In the genomic region with DNA sequence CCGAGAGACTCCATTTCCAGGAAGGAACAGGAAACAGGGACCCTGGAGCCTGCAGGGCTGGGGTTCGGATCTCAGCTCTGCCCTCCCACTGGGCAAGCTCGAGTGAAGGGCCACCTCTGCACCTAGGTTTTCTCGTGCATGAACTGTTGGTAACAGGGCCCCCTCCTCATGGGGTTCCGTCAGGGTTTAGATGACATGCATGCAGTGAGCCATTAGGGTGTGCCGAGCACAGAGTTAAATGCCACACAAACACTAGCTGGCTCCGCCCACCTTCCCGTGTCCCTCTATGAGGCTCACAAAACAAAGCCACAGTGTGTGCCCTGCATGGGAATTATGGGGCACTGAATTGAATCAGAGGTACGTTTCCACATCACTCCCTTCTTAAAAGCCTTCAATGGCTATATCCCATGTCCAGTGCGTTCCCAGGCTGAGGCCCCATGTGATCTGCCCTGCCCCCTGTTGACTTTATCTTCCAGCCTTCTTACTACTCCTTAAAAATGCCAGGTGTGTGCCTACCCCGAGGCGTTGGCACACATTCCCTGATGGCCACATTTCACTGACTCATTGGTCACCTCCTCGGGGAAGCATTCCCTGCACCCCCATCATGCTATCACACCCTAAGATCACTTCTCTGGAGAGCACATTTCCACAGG, we compare ENCODE assay signal across 1 cellular context.
TF ChIP-seq lines count a peak whose summit lies in the region.

No MANE protein-coding gene starts in this region.

TF ChIP-seq in SK-N-SH treated with all-trans-retinoic acid at 6 μM for 48 hours, 23 proteins besides CTCF, POLR2A, EP300 and RAD21 (continued from another document):
- TF ChIP-seq, protein P1, sequence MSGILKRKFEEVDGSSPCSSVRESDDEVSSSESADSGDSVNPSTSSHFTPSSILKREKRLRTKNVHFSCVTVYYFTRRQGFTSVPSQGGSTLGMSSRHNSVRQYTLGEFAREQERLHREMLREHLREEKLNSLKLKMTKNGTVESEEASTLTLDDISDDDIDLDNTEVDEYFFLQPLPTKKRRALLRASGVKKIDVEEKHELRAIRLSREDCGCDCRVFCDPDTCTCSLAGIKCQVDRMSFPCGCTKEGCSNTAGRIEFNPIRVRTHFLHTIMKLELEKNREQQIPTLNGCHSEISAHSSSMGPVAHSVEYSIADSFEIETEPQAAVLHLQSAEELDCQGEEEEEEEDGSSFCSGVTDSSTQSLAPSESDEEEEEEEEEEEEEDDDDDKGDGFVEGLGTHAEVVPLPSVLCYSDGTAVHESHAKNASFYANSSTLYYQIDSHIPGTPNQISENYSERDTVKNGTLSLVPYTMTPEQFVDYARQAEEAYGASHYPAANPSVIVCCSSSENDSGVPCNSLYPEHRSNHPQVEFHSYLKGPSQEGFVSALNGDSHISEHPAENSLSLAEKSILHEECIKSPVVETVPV (CRISPR knock-in tag; IDR thresholded peaks at IDR 0.05) = no peak
- TF ChIP-seq CSDC2 (CRISPR knock-in tag; IDR thresholded peaks at IDR 0.05) (no peak), ARNTL (CRISPR knock-in tag; IDR thresholded peaks at IDR 0.05; ENCODE audit: borderline replicate concordance, low read depth) (no peak), ZNF565 (CRISPR knock-in tag; conservative IDR thresholded peaks at IDR 0.05; ENCODE audit: low read depth) (no peak), ZC3H10 (CRISPR knock-in tag; IDR thresholded peaks at IDR 0.05) (no peak), PPARA (CRISPR knock-in tag; IDR thresholded peaks at IDR 0.05; ENCODE audit: borderline replicate concordance) (no peak), ISL1 (CRISPR knock-in tag; IDR thresholded peaks at IDR 0.05) (no peak), GLIS3 (CRISPR knock-in tag; IDR thresholded peaks at IDR 0.05) (no peak), OSR1 (CRISPR knock-in tag; IDR thresholded peaks at IDR 0.05) (no peak), TOX (CRISPR knock-in tag; IDR thresholded peaks at IDR 0.05; ENCODE audit: borderline replicate concordance) (no peak), PATZ1 (CRISPR knock-in tag; IDR thresholded peaks at IDR 0.05; ENCODE audit: borderline replicate concordance) (no peak), ZNF70 (CRISPR knock-in tag; IDR thresholded peaks at IDR 0.05) (no peak), BACH2 (CRISPR knock-in tag; IDR thresholded peaks at IDR 0.05; ENCODE audit: borderline replicate concordance) (no peak)
TF ChIP-seq in SK-N-SH treated with all-trans-retinoic acid at 6 μM for 48 hours: peak in this region for 0.
